In the genomic region with DNA sequence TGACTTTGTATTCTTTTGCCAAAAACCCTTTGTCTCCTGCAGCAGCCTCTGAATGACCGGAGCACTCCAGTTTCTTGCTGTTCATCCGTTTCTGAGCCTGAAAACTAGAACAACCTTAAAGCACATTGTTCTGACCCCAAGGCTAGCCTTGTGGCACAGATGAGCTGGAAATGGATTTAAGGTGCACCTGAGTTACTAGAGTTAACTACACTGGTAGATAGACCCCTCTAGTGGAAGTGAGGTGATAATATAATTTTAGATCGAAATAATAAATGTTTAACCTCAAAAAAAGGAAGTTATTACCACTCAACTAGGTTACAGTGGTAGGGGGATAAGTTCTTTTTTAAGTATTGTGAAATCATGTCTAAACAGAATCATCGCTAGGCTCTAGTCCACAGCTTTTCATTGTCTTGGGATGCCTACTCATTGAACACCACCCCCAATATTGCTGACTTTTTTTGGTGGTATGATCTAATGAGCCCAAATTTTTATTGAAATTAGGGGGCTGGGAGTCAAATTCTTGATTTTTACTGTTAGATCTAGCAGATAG, we compare ENCODE assay signal across 16 cellular contexts. TPM values are rescaled to one million over a fixed set of nuclear protein-coding genes. Genes with fewer than 3 reads are reported as not detected.
DNase-seq lines count a peak whose midpoint lies in the region; ATAC-seq and TF ChIP-seq lines count a peak whose summit lies in the region.
"Had no signal": no experiment of that assay in that cellular context is flagged by ENCODE, and none has a peak within 500 bp of the region (broad histone marks: within the 10 kb centered on the region; RNA-seq: fewer than 3 reads in every experiment).

No MANE protein-coding gene starts in this region.

- no peaks in the 10 kb centered on the region for H3K9me2 ChIP-seq in GM23338 (ENCODE audit: insufficient read depth)

- DNase-seq in GM23338 (ENCODE audit: low spot score) = no peak
- peak; percentile 57 for DNase-seq in OCI-M1 (lab: John Stamatoyannopoulos, UW)
- peak; percentile 36 for DNase-seq in fibroblast of the aortic adventitia (ENCODE audit: low read depth)
- DNase-seq in retinal pigment epithelial cell (ENCODE audit: low read depth) = no peak
- DNase-seq in D341Med (ENCODE audit: low spot score) = no peak
- no peak for DNase-seq in HuH-7 (ENCODE audit: low spot score)
- DNase-seq: activated CD4-positive, alpha-beta T cell treated with anti-CD3 and anti-CD28 coated beads for 36 hours; activated naive CD4-positive, alpha-beta T cell treated with anti-CD3 and anti-CD28 coated beads for 36 hours; erythroblast; NCI-H1694 treated with DMSO at 0.1 percent for 48 hours; stimulated activated CD4-positive, alpha-beta T cell treated with anti-CD3 and anti-CD28 coated beads, Interleukin-12 subunit alpha, Interleukin-12 subunit beta, amount 100 ng/mL, for 4 hours had no signal

- peaks cover 11% of the 10 kb centered on the region; the same call in 2 of the 3 replicates for H3K4me1 Mint-ChIP-seq in GM23338
- H3K4me1 Mint-ChIP-seq: activated CD4-positive, alpha-beta T cell treated with anti-CD3 and anti-CD28 coated beads for 36 hours; memory B cell; stimulated activated effector memory CD8-positive, alpha-beta T cell treated with anti-CD3 and anti-CD28 coated beads, Interleukin-12 subunit alpha, Interleukin-12 subunit beta, amount 100 ng/mL, for 72 hours had no signal

- peak overlapping the region; percentile 78; the same call in 1 of the 2 replicates for H3K4me3 ChIP-seq in GM23338
- H3K4me3 ChIP-seq in fibroblast of the aortic adventitia (ENCODE audit: low read depth, low read length) = peak overlapping the region; percentile 78
- peak overlapping the region; percentile 74 for H3K4me3 ChIP-seq in retinal pigment epithelial cell (ENCODE audit: low read length)

- H3F3A ChIP-seq in GM23338 (replicated peaks; ENCODE audit: low read depth) = no peaks in the 10 kb centered on the region

- H3K27me3 ChIP-seq in GM23338 (ENCODE audit: insufficient read depth) = no peaks in the 10 kb centered on the region

- ATAC-seq in GM23338 (no peak), HG02798 (IDR thresholded peaks at IDR 0.05; ENCODE audit: poor library complexity, unreplicated experiment) (no peak), GM21786 (IDR thresholded peaks at IDR 0.05; ENCODE audit: unreplicated experiment) (no peak)
- ATAC-seq: activated CD4-positive, alpha-beta T cell treated with anti-CD3 and anti-CD28 coated beads for 36 hours; HCT116; stimulated activated effector memory CD8-positive, alpha-beta T cell treated with anti-CD3 and anti-CD28 coated beads, Interleukin-12 subunit alpha, Interleukin-12 subunit beta, amount 100 ng/mL, for 72 hours had no signal

- H3K79me2 ChIP-seq in GM23338 (replicated peaks; ENCODE audit: insufficient read depth) = peaks cover 75% of the 10 kb centered on the region

- TF ChIP-seq CTCF in GM23338 (conservative IDR thresholded peaks at IDR 0.05; ENCODE audit: low read depth in 2 of 2) (0 out of 4 replicates have a peak, but pooled peaks have one; percentile 3 to 8), fibroblast of the aortic adventitia (IDR thresholded peaks at IDR 0.05; ENCODE audit: insufficient read depth, low read length) (peak; percentile 13), retinal pigment epithelial cell (conservative IDR thresholded peaks at IDR 0.05; ENCODE audit: low read depth, low read length) (no peak)

- H3K27me3 Mint-ChIP-seq in GM23338 (ENCODE audit: insufficient read depth, low read depth, poor library complexity) = peaks cover 3% of the 10 kb centered on the region
- H3K27me3 Mint-ChIP-seq: memory B cell had no signal

- no peak overlapping the region for H3K4me3 Mint-ChIP-seq in GM23338
- H3K4me3 Mint-ChIP-seq: activated CD4-positive, alpha-beta T cell treated with anti-CD3 and anti-CD28 coated beads for 36 hours; activated naive CD4-positive, alpha-beta T cell treated with anti-CD3 and anti-CD28 coated beads for 36 hours; memory B cell; stimulated activated effector memory CD8-positive, alpha-beta T cell treated with anti-CD3 and anti-CD28 coated beads, Interleukin-12 subunit alpha, Interleukin-12 subunit beta, amount 100 ng/mL, for 72 hours had no signal

- H3K4me1 ChIP-seq in GM23338 (ENCODE audit: insufficient read depth) = peaks cover 16% of the 10 kb centered on the region; the same call in 1 of the 2 replicates

- H2AFZ ChIP-seq in GM23338 = no peak overlapping the region

- H3K9me3 Mint-ChIP-seq in GM23338 = no peaks in the 10 kb centered on the region
- H3K9me3 Mint-ChIP-seq: activated naive CD4-positive, alpha-beta T cell treated with anti-CD3 and anti-CD28 coated beads for 36 hours; memory B cell; stimulated activated effector memory CD8-positive, alpha-beta T cell treated with anti-CD3 and anti-CD28 coated beads, Interleukin-12 subunit alpha, Interleukin-12 subunit beta, amount 100 ng/mL, for 72 hours had no signal

- H3K36me3 Mint-ChIP-seq in GM23338 (ENCODE audit: low read depth) = no peaks in the 10 kb centered on the region
- H3K36me3 Mint-ChIP-seq: memory B cell; stimulated activated effector memory CD8-positive, alpha-beta T cell treated with anti-CD3 and anti-CD28 coated beads, Interleukin-12 subunit alpha, Interleukin-12 subunit beta, amount 100 ng/mL, for 72 hours had no signal

- no peak overlapping the region for H3K27ac Mint-ChIP-seq in GM23338
- H3K27ac Mint-ChIP-seq: activated CD4-positive, alpha-beta T cell treated with anti-CD3 and anti-CD28 coated beads for 36 hours; activated naive CD4-positive, alpha-beta T cell treated with anti-CD3 and anti-CD28 coated beads for 36 hours; memory B cell; stimulated activated effector memory CD8-positive, alpha-beta T cell treated with anti-CD3 and anti-CD28 coated beads, Interleukin-12 subunit alpha, Interleukin-12 subunit beta, amount 100 ng/mL, for 72 hours had no signal

- no peaks in the 10 kb centered on the region for H3K36me3 ChIP-seq in GM23338 (ENCODE audit: insufficient read depth)

- no peak overlapping the region for H3K27ac ChIP-seq in GM23338 (ENCODE audit: low read depth)

- H4K20me1 ChIP-seq in GM23338 (replicated peaks; ENCODE audit: insufficient read depth) = peaks cover 9% of the 10 kb centered on the region

- peak overlapping the region; percentile 89 for H3K4me2 ChIP-seq in GM23338

TF ChIP-seq in GM23338, 12 proteins besides CTCF, POLR2A, EP300 and RAD21 (continues in another document):
- TF ChIP-seq EZH2 (IDR thresholded peaks at IDR 0.05; ENCODE audit: low read depth, unreplicated experiment) = no peak
- no peak for TF ChIP-seq JUNB (IDR thresholded peaks at IDR 0.05; ENCODE audit: unreplicated experiment)

RNA-seq across cellular contexts. Expression of gene PLS3, which starts 2.7 kb away (rescaled TPM):
- total RNA-seq in GM23338 (2014; rRNA removed; shearing (Covaris generic)) = 128 and 131 TPM in 2 replicates
- polyA plus RNA-seq in GM23338 (2016; fragmentation: Nextera tagmentation; extraction: Ambion mirVana) = 72.6 and 81.6 TPM in 2 replicates
- 309 and 659 TPM in 2 replicates for total RNA-seq in fibroblast of the aortic adventitia (ENCODE audit: low replicate concordance)

Comparison
In these comparisons a context has a peak if more than half of its experiments do, and no peak if none do; other contexts are left out.
1. DNase-seq: peak in OCI-M1 (single experiment) and fibroblast of the aortic adventitia (single experiment); none in GM23338 (single experiment), retinal pigment epithelial cell (single experiment), D341Med (single experiment) and HuH-7 (single experiment).
2. Peak in every context shown above with its lines, with median percentiles within 50 percentile points of each other: H3K4me3 ChIP-seq.